ENCODE assay signal across 19 cellular contexts in genomic region chrX:154008521-154008920, GRCh38. TPM values are rescaled to one million over a fixed set of nuclear protein-coding genes. Genes with fewer than 3 reads are reported as not detected.
DNase-seq lines count a peak whose midpoint lies in the region; ATAC-seq and TF ChIP-seq lines count a peak whose summit lies in the region.
"Had no signal": no experiment of that assay in that cellular context is flagged by ENCODE, and none has a peak within 500 bp of the region (broad histone marks: within the 10 kb centered on the region; RNA-seq: fewer than 3 reads in every experiment).

No MANE protein-coding gene starts in this region.

- ATAC-seq in HG02678 (IDR thresholded peaks at IDR 0.05; ENCODE audit: unreplicated experiment) (peak; percentile 36), naive B cell (ENCODE audit: low read depth in 2 of 2) (no peak)
- ATAC-seq: left ventricle myocardium superior had no signal

- H3K9me3 Mint-ChIP-seq in activated T-cell treated with anti-CD3 and anti-CD28 coated beads, Interleukin-2, amount 50 U/mL, for 24 hours, result no peaks in the 10 kb centered on the region
- H3K9me3 Mint-ChIP-seq in naive B cell, result no peaks in the 10 kb centered on the region
- H3K9me3 Mint-ChIP-seq: immature natural killer cell had no signal

- no peak for TF ChIP-seq CTCF in RWPE1 (conservative IDR thresholded peaks at IDR 0.05; ENCODE audit: low read depth)

- peaks cover 4% of the 10 kb centered on the region for H3K4me1 Mint-ChIP-seq in activated T-cell treated with anti-CD3 and anti-CD28 coated beads, Interleukin-2, amount 50 U/mL, for 24 hours (ENCODE audit: low read depth)
- H3K4me1 Mint-ChIP-seq in naive B cell, result peaks cover 24 to 50% (median 39%) of the 10 kb centered on the region in 3 donors

- POLR2A ChIA-PET in RWPE1 (lab: Yijun Ruan, JAX; ENCODE audit: low non-redundant PET), result interaction anchor here (0.6 kb wide), 1 partner anchor 246 kb away, joined by 3 read pairs; no protein-coding TSS in a partner anchor

- no peak for DNase-seq in activated T-cell treated with anti-CD3 and anti-CD28 coated beads, Interleukin-2, amount 50 U/mL, for 24 hours
- DNase-seq in activated T-cell treated with anti-CD3 and anti-CD28 coated beads for 4 hours (no peak), RWPE1 (ENCODE audit: low spot score) (no peak), naive B cell (no peak), NCI-H2227 treated with DMSO at 0.1 percent for 48 hours (lab: John Stamatoyannopoulos, UW) (no peak), dermis blood vessel endothelial cell (no peak), NCI-H2107 (lab: John Stamatoyannopoulos, UW) (no peak)
- DNase-seq: activated CD4-positive, alpha-beta T cell treated with anti-CD3 and anti-CD28 coated beads for 4 hours; activated CD8-positive, alpha-beta memory T cell treated with anti-CD3 and anti-CD28 coated beads, Interleukin-2, amount 50 U/mL, for 4 hours; activated naive CD4-positive, alpha-beta T cell treated with Interleukin-2 at 50 U/mL for 16 hours; head of caudate nucleus; immature natural killer cell; left ventricle myocardium superior; NCI-H1436 treated with DMSO at 0.1 percent for 48 hours; NCI-H446; NK-92 treated with Interleukin-12 subunit alpha and Interleukin-12 subunit beta, amount 100 ng/mL, for 24 hours; testis had no signal

- peaks cover 51% of the 10 kb centered on the region for H3K27me3 Mint-ChIP-seq in activated T-cell treated with anti-CD3 and anti-CD28 coated beads, Interleukin-2, amount 50 U/mL, for 24 hours
- no peaks in the 10 kb centered on the region for H3K27me3 Mint-ChIP-seq in naive B cell

- H3K27ac ChIP-seq in RWPE1, result peak overlapping the region; percentile 17; the same call in 1 of the 2 replicates
- H3K27ac ChIP-seq: C4-2B, testis had no signal

- peaks cover 60% of the 10 kb centered on the region for H3K36me3 Mint-ChIP-seq in activated T-cell treated with anti-CD3 and anti-CD28 coated beads, Interleukin-2, amount 50 U/mL, for 24 hours (ENCODE audit: low read depth)
- H3K36me3 Mint-ChIP-seq in naive B cell, result no peaks in the 10 kb centered on the region

- CTCF ChIA-PET in RWPE1 (lab: Yijun Ruan, JAX), result no interaction called here

- no peak overlapping the region for H3K4me3 Mint-ChIP-seq in activated T-cell treated with anti-CD3 and anti-CD28 coated beads, Interleukin-2, amount 50 U/mL, for 24 hours
- peak overlapping the region in 7 of 8 donors; percentile 55 to 83 (median 78) for H3K4me3 Mint-ChIP-seq in naive B cell
- H3K4me3 Mint-ChIP-seq: immature natural killer cell had no signal

- peak overlapping the region; percentile 57 for H3K27ac Mint-ChIP-seq in activated T-cell treated with anti-CD3 and anti-CD28 coated beads, Interleukin-2, amount 50 U/mL, for 24 hours
- peak overlapping the region; percentile 85 to 100 (median 98) for H3K27ac Mint-ChIP-seq in naive B cell

RNA-seq across cellular contexts. Expression of gene IRAK1, which starts 11.2 kb away (rescaled TPM):
- polyA plus RNA-seq in naive B cell (ENCODE audit: low read depth in 6 of 6), result 100 to 1,000 TPM in 1 of 6 donors, 10 to 100 TPM in 5; 57.9 to 123 (median 73.9) TPM
- total RNA-seq in dermis blood vessel endothelial cell, result 53.8 and 81.9 TPM in 2 replicates

RNA-seq across cellular contexts. Expression of gene TMEM187, which starts 36.0 kb away (rescaled TPM):
- polyA plus RNA-seq in naive B cell (ENCODE audit: low read depth in 6 of 6), result 10 to 100 TPM in 2 of 6 donors, 1 to 10 TPM in 4; 5.0 to 13.6 (median 8.1) TPM
- 6.0 and 6.5 TPM in 2 replicates for total RNA-seq in dermis blood vessel endothelial cell

RNA-seq across cellular contexts. Expression of gene HCFC1, which starts 36.9 kb away (rescaled TPM):
- polyA plus RNA-seq in naive B cell (ENCODE audit: low read depth in 6 of 6), result 10 to 100 TPM in 1 of 6 donors, 1 to 10 TPM in 4, under 1 TPM in 1; 0.22 to 14.0 (median 5.8) TPM
- total RNA-seq in dermis blood vessel endothelial cell, result 15.3 and 48.9 TPM in 2 replicates
